In the genomic region with DNA sequence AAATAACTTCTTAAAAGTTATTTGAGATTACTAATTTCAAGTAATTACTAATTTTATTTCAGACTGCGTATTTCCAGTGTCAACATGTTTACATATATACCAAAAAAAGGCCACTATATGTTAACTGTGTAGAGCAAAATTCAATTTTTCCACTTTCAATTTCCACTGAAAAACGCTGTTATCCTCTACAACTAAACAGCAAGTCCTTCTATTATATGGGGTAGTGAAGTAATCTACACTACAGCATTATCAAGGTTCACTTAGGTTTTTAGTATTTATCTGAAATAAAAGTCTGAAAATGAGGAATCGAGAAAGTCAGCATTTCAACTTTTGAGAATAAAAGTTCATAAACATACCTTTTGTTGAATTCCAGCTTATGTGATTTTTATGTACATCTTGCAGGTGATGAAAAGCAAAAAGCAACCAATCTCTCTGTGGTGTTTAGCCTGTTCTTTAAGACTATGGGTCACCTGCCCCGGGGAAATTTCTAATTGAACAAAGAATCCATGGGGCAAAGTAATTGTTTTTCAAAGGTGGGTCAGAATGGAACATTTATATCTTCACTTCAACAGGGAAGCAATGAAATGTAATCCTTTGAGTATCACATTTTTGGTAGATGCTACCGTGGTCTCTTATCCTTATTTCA, we compare ENCODE assay signal across 8 cellular contexts. TPM values are rescaled to one million over a fixed set of nuclear protein-coding genes. Genes with fewer than 3 reads are reported as not detected.
DNase-seq lines count a peak whose midpoint lies in the region; ATAC-seq, FAIRE-seq and TF ChIP-seq lines count a peak whose summit lies in the region.

No MANE protein-coding gene starts in this region.

- peaks cover 41% of the 10 kb centered on the region for H3K4me1 Mint-ChIP-seq in activated CD8-positive, alpha-beta memory T cell treated with anti-CD3 and anti-CD28 coated beads, Interleukin-2, amount 10 ng/mL, durations not matched to agents 7 days and 5 days

- H3K4me1 ChIP-seq in left lung = peaks cover 15 to 48% of the 10 kb centered on the region in 2 donors
- peaks cover under 1% of the 10 kb centered on the region for H3K4me1 ChIP-seq in thymus (ENCODE audit: control insufficient read depth, insufficient read depth, low read length)

- peak overlapping the region; percentile 94 for H3K27ac Mint-ChIP-seq in activated CD8-positive, alpha-beta memory T cell treated with anti-CD3 and anti-CD28 coated beads, Interleukin-2, amount 10 ng/mL, durations not matched to agents 7 days and 5 days
- peak overlapping the region; percentile 97 to 99 for H3K27ac Mint-ChIP-seq in activated naive CD4-positive, alpha-beta T cell treated with anti-CD3 and anti-CD28 coated beads, Interleukin-2, amount 50 U/mL, for 72 hours

- H3K36me3 ChIP-seq in left lung (peaks cover 0 to 26% of the 10 kb centered on the region in 2 donors), thymus (ENCODE audit: control insufficient read depth, insufficient read depth) (peaks cover 10% of the 10 kb centered on the region)

- H3K9me3 ChIP-seq in left lung (no peaks in the 10 kb centered on the region), thymus (ENCODE audit: control insufficient read depth) (no peaks in the 10 kb centered on the region)

- H3K27ac ChIP-seq in left lung (peak overlapping the region; percentile 99 to 100), thymus (ENCODE audit: low read depth) (peak overlapping the region; percentile 80)

- intact Hi-C loops in left lung (cut with DNase I) (no loop called here), sciatic nerve (cut with DNase I) (loop anchor here (10.0 kb wide), 1 partner anchor 362 kb away; no protein-coding TSS in a partner anchor)

- WGBS in thymus = 61% methylated on average over 5 of the region's 5 CpGs

- DNase-seq in activated CD8-positive, alpha-beta memory T cell treated with anti-CD3 and anti-CD28 coated beads, Interleukin-2, amount 10 ng/mL, durations not matched to agents 7 days and 5 days = no peak
- DNase-seq in activated CD8-positive, alpha-beta memory T cell treated with anti-CD3 and anti-CD28 coated beads for 24 hours = no peak
- no peak for DNase-seq in activated naive CD4-positive, alpha-beta T cell treated with anti-CD3 and anti-CD28 coated beads, Interleukin-2, amount 50 U/mL, for 72 hours (ENCODE audit: low spot score in 2 of 2)
- no peak for DNase-seq in left lung
- DNase-seq in sciatic nerve (ENCODE audit: low spot score) = no peak
- no peak for DNase-seq in urothelium cell line (ENCODE audit: low spot score)

- H3K9me3 Mint-ChIP-seq in activated CD8-positive, alpha-beta memory T cell treated with anti-CD3 and anti-CD28 coated beads, Interleukin-2, amount 10 ng/mL, durations not matched to agents 7 days and 5 days (ENCODE audit: low read depth) = no peaks in the 10 kb centered on the region
- no peaks in the 10 kb centered on the region for H3K9me3 Mint-ChIP-seq in activated naive CD4-positive, alpha-beta T cell treated with anti-CD3 and anti-CD28 coated beads, Interleukin-2, amount 50 U/mL, for 72 hours

- CTCF ChIA-PET in activated CD8-positive, alpha-beta memory T cell treated with anti-CD3 and anti-CD28 coated beads, Interleukin-2, amount 10 ng/mL, durations not matched to agents 7 days and 5 days (lab: Charles Lee) = interaction anchor here (1.2 to 4.2 kb wide), 5 partner anchors 8 to 363 kb away, joined by 3 to 48 read pairs (median 11); no protein-coding TSS in a partner anchor

- H3K27me3 Mint-ChIP-seq in activated CD8-positive, alpha-beta memory T cell treated with anti-CD3 and anti-CD28 coated beads, Interleukin-2, amount 10 ng/mL, durations not matched to agents 7 days and 5 days = no peaks in the 10 kb centered on the region

- TF ChIP-seq CTCF in left lung (IDR thresholded peaks at IDR 0.05) = no peak

- H3K36me3 Mint-ChIP-seq in activated CD8-positive, alpha-beta memory T cell treated with anti-CD3 and anti-CD28 coated beads, Interleukin-2, amount 10 ng/mL, durations not matched to agents 7 days and 5 days = peaks cover 58% of the 10 kb centered on the region
- H3K36me3 Mint-ChIP-seq in activated naive CD4-positive, alpha-beta T cell treated with anti-CD3 and anti-CD28 coated beads, Interleukin-2, amount 50 U/mL, for 72 hours = peaks cover 68 to 74% of the 10 kb centered on the region in 2 donors

- no peaks in the 10 kb centered on the region for H3K27me3 ChIP-seq in left lung
- H3K27me3 ChIP-seq in thymus (ENCODE audit: control insufficient read depth, insufficient read depth) = no peaks in the 10 kb centered on the region

- H3K4me3 Mint-ChIP-seq in activated CD8-positive, alpha-beta memory T cell treated with anti-CD3 and anti-CD28 coated beads, Interleukin-2, amount 10 ng/mL, durations not matched to agents 7 days and 5 days = peak overlapping the region; percentile 94

- ATAC-seq in activated CD8-positive, alpha-beta memory T cell treated with anti-CD3 and anti-CD28 coated beads, Interleukin-2, amount 10 ng/mL, durations not matched to agents 7 days and 5 days = no peak
- ATAC-seq in activated naive CD4-positive, alpha-beta T cell treated with anti-CD3 and anti-CD28 coated beads, Interleukin-2, amount 50 U/mL, for 72 hours = no peak
- ATAC-seq in left lung (no peak), GM18517 (IDR thresholded peaks at IDR 0.05; ENCODE audit: unreplicated experiment) (no peak), sciatic nerve (no peak)

- H3K4me3 ChIP-seq in left lung (peak overlapping the region; percentile 76 to 85), thymus (ENCODE audit: low read length) (peak overlapping the region; percentile 85)

- no peak for FAIRE-seq in urothelium cell line (lab: Jason Lieb, UNC)

RNA-seq across cellular contexts. Expression of a gene that starts 3.3 kb away (rescaled TPM):
- 100 to 1,000 TPM in 1 of 2 experiments, 10 to 100 TPM in 1; 91.7 to 132 TPM for total RNA-seq in activated CD8-positive, alpha-beta memory T cell treated with anti-CD3 and anti-CD28 coated beads, Interleukin-2, amount 10 ng/mL, durations not matched to agents 7 days and 5 days
- 100 to 1,000 TPM; 158 to 266 TPM for total RNA-seq in activated naive CD4-positive, alpha-beta T cell treated with anti-CD3 and anti-CD28 coated beads, Interleukin-2, amount 50 U/mL, for 72 hours
- 100 to 1,000 TPM in 1 of 2 donors, 10 to 100 TPM in 1; 87.9 to 114 TPM for total RNA-seq in left lung
- polyA plus RNA-seq in thymus = 313 TPM
- total RNA-seq in sciatic nerve = 144 TPM
